Comparison of ENCODE assay signal across 18 cellular contexts in genomic region chr4:183333983-183334382, GRCh38. TPM values are rescaled to one million over a fixed set of nuclear protein-coding genes. Genes with fewer than 3 reads are reported as not detected.
DNase-seq lines count a peak whose midpoint lies in the region; ATAC-seq, FAIRE-seq and TF ChIP-seq lines count a peak whose summit lies in the region.
"Had no signal": no experiment of that assay in that cellular context is flagged by ENCODE, and none has a peak within 500 bp of the region (broad histone marks: within the 10 kb centered on the region; RNA-seq: fewer than 3 reads in every experiment).

No MANE protein-coding gene starts in this region.

- H3K4me1 ChIP-seq in K562 (replicated peaks in 1 of 2; ENCODE audit: control insufficient read depth in 2 of 2, insufficient read depth in 2 of 2, low read length in 2 of 2) (peaks cover 0 to 8% of the 10 kb centered on the region in 2 experiments; a peak in 3 of 5 replicates), mesenchymal stem cell (ENCODE audit: control insufficient read depth, insufficient read depth, low read depth, low read length) (peaks cover 7% of the 10 kb centered on the region)

- no peak overlapping the region for H3K23ac ChIP-seq in mesenchymal stem cell (ENCODE audit: low read length in 2 of 2)

- intact Hi-C loops in K562 (cut with micrococcal nuclease) = no loop called here

- H3K36me3 Mint-ChIP-seq in T-helper 17 cell (ENCODE audit: low read depth) = peaks cover 6% of the 10 kb centered on the region
- H3K36me3 Mint-ChIP-seq in activated T-helper 17 cell treated with anti-CD3 and anti-CD28 coated beads, Interleukin-2, amount 50 U/mL, for 72 hours (ENCODE audit: low read depth) = no peaks in the 10 kb centered on the region
- H3K36me3 Mint-ChIP-seq: activated naive CD8-positive, alpha-beta T cell treated with anti-CD3 and anti-CD28 coated beads, Interleukin-2, amount 10 ng/mL, durations not matched to agents 7 days and 5 days; stimulated activated naive B cell treated with anti-CD40 and anti-IgM and Interleukin-4, amounts not matched to agents 10 μg/mL and 1 μg/mL and 100 μg/mL, for 72 hours had no signal

- H2AK5ac ChIP-seq in mesenchymal stem cell (ENCODE audit: low read length, severe bottlenecking) = no peak overlapping the region

- peak overlapping the region; percentile 37 to 97 for H2BK12ac ChIP-seq in mesenchymal stem cell (ENCODE audit: low read length in 2 of 2)

- H4K8ac ChIP-seq in mesenchymal stem cell (ENCODE audit: low read length) = peak overlapping the region; percentile 57

- no peak overlapping the region for H2BK15ac ChIP-seq in mesenchymal stem cell (ENCODE audit: low read depth, poor library complexity, severe bottlenecking)

- H3K27me3 Mint-ChIP-seq in T-helper 17 cell = peaks cover 16% of the 10 kb centered on the region
- peaks cover 8% of the 10 kb centered on the region for H3K27me3 Mint-ChIP-seq in activated T-helper 17 cell treated with anti-CD3 and anti-CD28 coated beads, Interleukin-2, amount 50 U/mL, for 72 hours

- ATAC-seq in K562 (no peak), T-helper 17 cell (no peak), omental fat pad (ENCODE audit: low FRiP score) (no peak)
- ATAC-seq in activated T-helper 17 cell treated with anti-CD3 and anti-CD28 coated beads, Interleukin-2, amount 50 U/mL, for 72 hours (replicated peaks) = no peak
- ATAC-seq: effector memory CD8-positive, alpha-beta T cell; stimulated activated naive B cell treated with anti-CD40 and anti-IgM and Interleukin-4, amounts not matched to agents 10 μg/mL and 1 μg/mL and 100 μg/mL, for 72 hours had no signal

- H3K4me3 ChIP-seq in K562 (no peak overlapping the region), mesenchymal stem cell (ENCODE audit: insufficient read depth in 1 of 2, low read depth in 1 of 2, low read length in 2 of 2) (no peak overlapping the region)
- H3K4me3 ChIP-seq: cardiac muscle cell had no signal

- H3K36me3 ChIP-seq in K562 (ENCODE audit: control insufficient read depth, insufficient read depth, low read length) = no peaks in the 10 kb centered on the region
- no peaks in the 10 kb centered on the region for H3K36me3 ChIP-seq in mesenchymal stem cell (ENCODE audit: control insufficient read depth in 1 of 2, insufficient read depth in 2 of 2, low read depth in 1 of 2, low read length in 2 of 2)
- H3K36me3 ChIP-seq: cardiac muscle cell had no signal

- FAIRE-seq in K562 (lab: Jason Lieb, UNC) = peak; percentile 15

- CTCF ChIA-PET in K562 (lab: Yijun Ruan, JAX; ENCODE audit: low intra/inter-chr PET ratio) = no interaction called here

- WGBS in K562 (ENCODE audit: insufficient coverage, low coverage, missing lambda C conversion rate) = 22% methylated on average over 6 of the region's 6 CpGs
- 92% methylated on average over 3 of the region's 6 CpGs for WGBS in mesenchymal stem cell

- no peaks in the 10 kb centered on the region for H3K9me1 ChIP-seq in K562 (ENCODE audit: control insufficient read depth, insufficient read depth, low read length)

- no peak overlapping the region for H2BK5ac ChIP-seq in mesenchymal stem cell (ENCODE audit: low read depth, low read length, poor library complexity, severe bottlenecking)

- no peak overlapping the region for H3K9ac ChIP-seq in K562 (ENCODE audit: insufficient read depth in 1 of 2, low read depth in 2 of 2, low read length in 2 of 2)
- no peak overlapping the region for H3K9ac ChIP-seq in mesenchymal stem cell (ENCODE audit: low read length)

- in situ Hi-C loops in Caki2 (cut with HindIII; ENCODE audit: low pct_unique_long_range_greater_than_20kb, low sequenced_read_pairs) (no loop called here), K562 (cut with MboI) (no loop called here)

- H2AFZ ChIP-seq in K562 (ENCODE audit: low read depth, low read length) (no peak overlapping the region), mesenchymal stem cell (ENCODE audit: low read depth, low read length) (no peak overlapping the region)

- no peak overlapping the region for H3K27ac ChIP-seq in K562 (ENCODE audit: extremely low read depth, low read depth, low read length)
- no peak overlapping the region for H3K27ac ChIP-seq in mesenchymal stem cell (ENCODE audit: low read length, poor library complexity, severe bottlenecking)
- H3K27ac ChIP-seq: cardiac muscle cell had no signal

- H3K79me2 ChIP-seq in K562 (ENCODE audit: control insufficient read depth, insufficient read depth, low read length) = no peaks in the 10 kb centered on the region

- H3K9me3 ChIP-seq in K562 (replicated peaks; ENCODE audit: control insufficient read depth, insufficient read depth, low read depth, low read length) (no peaks in the 10 kb centered on the region), mesenchymal stem cell (ENCODE audit: control insufficient read depth, low read length) (peaks cover 6% of the 10 kb centered on the region), T-helper 17 cell (ENCODE audit: control insufficient read depth, low read length, poor library complexity, severe bottlenecking) (no peaks in the 10 kb centered on the region)

- no peaks in the 10 kb centered on the region for H3K9me3 Mint-ChIP-seq in activated T-helper 17 cell treated with anti-CD3 and anti-CD28 coated beads, Interleukin-2, amount 50 U/mL, for 72 hours
- H3K9me3 Mint-ChIP-seq: effector memory CD8-positive, alpha-beta T cell; stimulated activated naive B cell treated with anti-CD40 and anti-IgM and Interleukin-4, amounts not matched to agents 10 μg/mL and 1 μg/mL and 100 μg/mL, for 72 hours had no signal

- H3K27me3 ChIP-seq in K562 (ENCODE audit: control insufficient read depth in 2 of 2, insufficient read depth in 2 of 2, low read length in 2 of 2) (peaks cover 2 to 27% of the 10 kb centered on the region in 2 experiments; a peak in 2 of 5 replicates), mesenchymal stem cell (ENCODE audit: control insufficient read depth in 1 of 2, insufficient read depth in 1 of 2, low read length in 2 of 2) (no peaks in the 10 kb centered on the region)
- H3K27me3 ChIP-seq: cardiac muscle cell had no signal

- H3K4me2 ChIP-seq in K562 (ENCODE audit: insufficient read depth, low read length) = no peak overlapping the region
- H3K4me2 ChIP-seq in mesenchymal stem cell (ENCODE audit: low read length, poor library complexity, severe bottlenecking) = no peak overlapping the region

- peak overlapping the region; percentile 36 to 71 for H3K4ac ChIP-seq in mesenchymal stem cell (ENCODE audit: low read depth in 1 of 2, low read length in 2 of 2)

- no peaks in the 10 kb centered on the region for H4K20me1 ChIP-seq in K562 (replicated peaks; ENCODE audit: control insufficient read depth, insufficient read depth, low read length)

- peak overlapping the region; percentile 67 for H4K91ac ChIP-seq in mesenchymal stem cell (ENCODE audit: low read length)

- no peak overlapping the region for H3K27ac Mint-ChIP-seq in T-helper 17 cell
- no peak overlapping the region for H3K27ac Mint-ChIP-seq in activated T-helper 17 cell treated with anti-CD3 and anti-CD28 coated beads, Interleukin-2, amount 50 U/mL, for 72 hours
- H3K27ac Mint-ChIP-seq: activated naive CD8-positive, alpha-beta T cell treated with anti-CD3 and anti-CD28 coated beads, Interleukin-2, amount 10 ng/mL, durations not matched to agents 7 days and 5 days; effector memory CD8-positive, alpha-beta T cell; stimulated activated naive B cell treated with anti-CD40 and anti-IgM and Interleukin-4, amounts not matched to agents 10 μg/mL and 1 μg/mL and 100 μg/mL, for 72 hours had no signal

- H3K14ac ChIP-seq in mesenchymal stem cell (ENCODE audit: low read length in 2 of 2) = no peak overlapping the region

- no peaks in the 10 kb centered on the region for H3K79me1 ChIP-seq in mesenchymal stem cell (replicated peaks; ENCODE audit: low read length, poor library complexity, severe bottlenecking)

- no peak for TF ChIP-seq CTCF in K562 (IDR thresholded peaks at IDR 0.05 in 2 of 3, conservative IDR thresholded peaks at IDR 0.05 in 1 of 3; ENCODE audit: insufficient read depth in 2 of 3, low read depth in 1 of 3, low read length in 3 of 3)
- no peak for TF ChIP-seq CTCF in omental fat pad (IDR thresholded peaks at IDR 0.05)

- no peak for TF ChIP-seq POLR2A in K562 (conservative IDR thresholded peaks at IDR 0.05)

- peak overlapping the region; percentile 37 for H2BK120ac ChIP-seq in mesenchymal stem cell (ENCODE audit: low read depth, low read length)

- DNase-seq in Caki2 (ENCODE audit: low read depth) (peak; percentile 83), HT-29 (ENCODE audit: low spot score) (peak; percentile 80), K562 (ENCODE audit: extremely low read depth in 1 of 4, low spot score in 3 of 4) (no peak), mesenchymal stem cell (peak; percentile 23), T-helper 17 cell (no peak), omental fat pad (ENCODE audit: low spot score) (no peak), NCI-H446 (lab: John Stamatoyannopoulos, UW) (no peak)
- DNase-seq: activated CD4-positive, alpha-beta T cell treated with anti-CD3 and anti-CD28 coated beads for 48 hours; activated naive CD8-positive, alpha-beta T cell treated with anti-CD3 and anti-CD28 coated beads, Interleukin-2, amount 10 ng/mL, durations not matched to agents 7 days and 5 days; activated T-cell treated with anti-CD3 and anti-CD28 coated beads, Interleukin-2, amount 50 U/mL, for 1 hour; DMS79 treated with DMSO at 0.1 percent for 48 hours; effector memory CD8-positive, alpha-beta T cell; MV-4-11; Right ventricle myocardium superior; stimulated activated naive B cell treated with anti-CD40 and anti-IgM and Interleukin-4, amounts not matched to agents 10 μg/mL and 1 μg/mL and 100 μg/mL, for 72 hours had no signal

- no peak for TF ChIP-seq RAD21 in K562 (CRISPR knock-in tag; conservative IDR thresholded peaks at IDR 0.05 in 1 of 2, IDR thresholded peaks at IDR 0.05 in 1 of 2)

- no peak overlapping the region for H3K4me3 Mint-ChIP-seq in T-helper 17 cell
- H3K4me3 Mint-ChIP-seq in activated T-helper 17 cell treated with anti-CD3 and anti-CD28 coated beads, Interleukin-2, amount 50 U/mL, for 72 hours = no peak overlapping the region
- H3K4me3 Mint-ChIP-seq: activated naive CD8-positive, alpha-beta T cell treated with anti-CD3 and anti-CD28 coated beads, Interleukin-2, amount 10 ng/mL, durations not matched to agents 7 days and 5 days; effector memory CD8-positive, alpha-beta T cell; stimulated activated naive B cell treated with anti-CD40 and anti-IgM and Interleukin-4, amounts not matched to agents 10 μg/mL and 1 μg/mL and 100 μg/mL, for 72 hours had no signal

- BruUV-seq in K562 (replicated peaks; lab: Mats Ljungman, UMichigan) = no TSS peak

- H3K18ac ChIP-seq in mesenchymal stem cell (ENCODE audit: low read depth in 1 of 2, low read length in 2 of 2) = peak overlapping the region in 1 of 2 experiments; percentile 46

- POLR2A ChIA-PET in K562 (lab: Yijun Ruan, JAX) = no interaction called here

- peaks cover 9% of the 10 kb centered on the region for H3K4me1 Mint-ChIP-seq in T-helper 17 cell
- H3K4me1 Mint-ChIP-seq in activated T-helper 17 cell treated with anti-CD3 and anti-CD28 coated beads, Interleukin-2, amount 50 U/mL, for 72 hours = no peaks in the 10 kb centered on the region
- H3K4me1 Mint-ChIP-seq: stimulated activated naive B cell treated with anti-CD40 and anti-IgM and Interleukin-4, amounts not matched to agents 10 μg/mL and 1 μg/mL and 100 μg/mL, for 72 hours had no signal

- TF ChIP-seq EP300 in K562 (IDR thresholded peaks at IDR 0.05; ENCODE audit: low read length) = no peak

RNA-seq across cellular contexts. Expression of gene CLDN24, which starts 11.8 kb away (rescaled TPM):
- total RNA-seq in Caki2 (2014; rRNA removed; shearing (Covaris generic); ENCODE audit: low replicate concordance) = not detected in 2 replicates
- not detected in 2 replicates for total RNA-seq in HT-29 (2014; rRNA removed; shearing (Covaris generic))
- total RNA-seq in K562 (2011; cell fraction: chromatin; rRNA removed; ENCODE audit: low replicate concordance) = not detected in 2 replicates
- total RNA-seq in K562 (2011; cell fraction: nucleolus; rRNA removed) = not detected in 2 replicates
- not detected in 2 replicates for total RNA-seq in K562 (2011; cell fraction: nucleoplasm; rRNA removed)
- total RNA-seq in K562 (2014; rRNA removed) (not detected in 2 replicates), K562 (2014; rRNA removed; fragmentation: Illumina TruSeq; extraction: Trizol) (not detected in 2 replicates), K562 (2015; rRNA removed; fragmentation: Illumina TruSeq; extraction: Trizol) (not detected in 2 replicates), K562 (2021) (not detected in 2 replicates), T-helper 17 cell (not detected), omental fat pad (not detected)
- polyA plus RNA-seq in K562 (2011; rRNA removed) (not detected in 2 replicates), K562 (2014; fragmentation: Illumina TruSeq; extraction: Trizol) (not detected in 2 replicates), K562 (2014; fragmentation: Nextera tagmentation; extraction: Ambion mirVana) (not detected), K562 (2014; rRNA removed) (not detected in 2 replicates)
- not detected in 2 replicates for polyA plus RNA-seq in K562 (2011; cell fraction: cytosol; rRNA removed)
- not detected in 2 replicates for polyA plus RNA-seq in K562 (2011; cell fraction: nucleus; rRNA removed)
- not detected in 2 replicates for polyA plus RNA-seq in K562 (2012)
- not detected in 2 replicates for polyA minus RNA-seq in K562 (2011; rRNA and poly(A)+ RNA removed)
- polyA minus RNA-seq in K562 (2011; cell fraction: cytosol; rRNA and poly(A)+ RNA removed) = not detected in 2 replicates
- not detected in 2 replicates for polyA minus RNA-seq in K562 (2011; cell fraction: nucleus; rRNA and poly(A)+ RNA removed)
- polyA plus RNA-seq in mesenchymal stem cell (2013, experiment 1 of 2) = not detected
- polyA plus RNA-seq in mesenchymal stem cell (2013, experiment 2 of 2) = not detected
- total RNA-seq in activated T-helper 17 cell treated with anti-CD3 and anti-CD28 coated beads, Interleukin-2, amount 50 U/mL, for 72 hours = not detected
- total RNA-seq: activated naive CD8-positive, alpha-beta T cell treated with anti-CD3 and anti-CD28 coated beads, Interleukin-2, amount 10 ng/mL, durations not matched to agents 7 days and 5 days; cardiac muscle cell; Right ventricle myocardium superior; ureter had no signal
- polyA plus RNA-seq: cardiac muscle cell had no signal

RNA-seq across cellular contexts. Expression of gene CLDN22, which starts 13.9 kb away (rescaled TPM):
- not detected in 2 replicates for total RNA-seq in Caki2 (2014; rRNA removed; shearing (Covaris generic); ENCODE audit: low replicate concordance)
- not detected in 2 replicates for total RNA-seq in HT-29 (2014; rRNA removed; shearing (Covaris generic))
- not detected in 2 replicates for total RNA-seq in K562 (2011; cell fraction: chromatin; rRNA removed; ENCODE audit: low replicate concordance)
- total RNA-seq in K562 (2011; cell fraction: nucleolus; rRNA removed) = not detected in 2 replicates
- not detected in 2 replicates for total RNA-seq in K562 (2011; cell fraction: nucleoplasm; rRNA removed)
- total RNA-seq in K562 (2014; rRNA removed) (not detected in 2 replicates), K562 (2014; rRNA removed; fragmentation: Illumina TruSeq; extraction: Trizol) (not detected in 2 replicates), K562 (2015; rRNA removed; fragmentation: Illumina TruSeq; extraction: Trizol) (not detected in 2 replicates), K562 (2021) (not detected in 2 replicates), T-helper 17 cell (not detected), omental fat pad (not detected)
- polyA plus RNA-seq in K562 (2011; rRNA removed) (not detected in 2 replicates), K562 (2014; fragmentation: Illumina TruSeq; extraction: Trizol) (not detected in 2 replicates), K562 (2014; fragmentation: Nextera tagmentation; extraction: Ambion mirVana) (under 1 TPM in 1 of 2 experiments, not detected in 1; 0.21 TPM), K562 (2014; rRNA removed) (0.11 TPM in 1 of 2 replicates, not detected in the other)
- not detected in 2 replicates for polyA plus RNA-seq in K562 (2011; cell fraction: cytosol; rRNA removed)
- polyA plus RNA-seq in K562 (2011; cell fraction: nucleus; rRNA removed) = not detected in 2 replicates
- 0.25 TPM in 1 of 2 replicates, not detected in the other for polyA plus RNA-seq in K562 (2012)
- not detected in 2 replicates for polyA minus RNA-seq in K562 (2011; rRNA and poly(A)+ RNA removed)
- polyA minus RNA-seq in K562 (2011; cell fraction: cytosol; rRNA and poly(A)+ RNA removed) = not detected in 2 replicates
- not detected in 2 replicates for polyA minus RNA-seq in K562 (2011; cell fraction: nucleus; rRNA and poly(A)+ RNA removed)
- polyA plus RNA-seq in mesenchymal stem cell (2013, experiment 1 of 2) = 0.03 TPM
- polyA plus RNA-seq in mesenchymal stem cell (2013, experiment 2 of 2) = not detected
- not detected for total RNA-seq in activated T-helper 17 cell treated with anti-CD3 and anti-CD28 coated beads, Interleukin-2, amount 50 U/mL, for 72 hours
- total RNA-seq: activated naive CD8-positive, alpha-beta T cell treated with anti-CD3 and anti-CD28 coated beads, Interleukin-2, amount 10 ng/mL, durations not matched to agents 7 days and 5 days; cardiac muscle cell; Right ventricle myocardium superior; ureter had no signal
- polyA plus RNA-seq: cardiac muscle cell had no signal

Comparison
In these comparisons a context has a peak if more than half of its experiments do, and no peak if none do; other contexts are left out.
1. DNase-seq: peak in Caki2 (single experiment), HT-29 (single experiment) and mesenchymal stem cell (single experiment); none in K562 (0 of 4), T-helper 17 cell (0 of 3), omental fat pad (single experiment) and NCI-H446 (0 of 2).